17 cellular contexts compared by ENCODE assay signal in genomic region chr13:62710766-62711165, GRCh38.
"Had no signal": no experiment of that assay in that cellular context is flagged by ENCODE, and none has a peak within 500 bp of the region (broad histone marks: within the 10 kb centered on the region; RNA-seq: fewer than 3 reads in every experiment).

No MANE protein-coding gene starts in this region.

- H2AFZ ChIP-seq: hepatocyte had no signal

- ATAC-seq: activated CD8-positive, alpha-beta T cell treated with anti-CD3 and anti-CD28 coated beads for 36 hours; body of pancreas; left cardiac atrium; naive thymus-derived CD4-positive, alpha-beta T cell; pancreas; right lobe of liver; stimulated activated effector memory CD8-positive, alpha-beta T cell treated with anti-CD3 and anti-CD28 coated beads, Interleukin-12 subunit alpha, Interleukin-12 subunit beta, amount 100 ng/mL, for 72 hours had no signal

- H3K36me3 ChIP-seq: pancreas, right lobe of liver had no signal

- H3K4me1 Mint-ChIP-seq: activated CD4-positive, alpha-beta T cell treated with anti-CD3 and anti-CD28 coated beads, Interleukin-2, amount 10 ng/mL, durations not matched to agents 24 days and 14 days; naive thymus-derived CD4-positive, alpha-beta T cell; stimulated activated effector memory CD8-positive, alpha-beta T cell treated with anti-CD3 and anti-CD28 coated beads, Interleukin-12 subunit alpha, Interleukin-12 subunit beta, amount 100 ng/mL, for 72 hours had no signal

- H3K4me3 ChIP-seq: body of pancreas, hepatocyte, pancreas, right lobe of liver, smooth muscle cell had no signal

- H3K4me2 ChIP-seq: hepatocyte, smooth muscle cell had no signal

- H3K36me3 Mint-ChIP-seq: naive thymus-derived CD4-positive, alpha-beta T cell; stimulated activated effector memory CD8-positive, alpha-beta T cell treated with anti-CD3 and anti-CD28 coated beads, Interleukin-12 subunit alpha, Interleukin-12 subunit beta, amount 100 ng/mL, for 72 hours had no signal

- H3K27me3 ChIP-seq: body of pancreas, hepatocyte, pancreas, right lobe of liver had no signal

- H3K27ac Mint-ChIP-seq: activated CD4-positive, alpha-beta T cell treated with anti-CD3 and anti-CD28 coated beads, Interleukin-2, amount 10 ng/mL, durations not matched to agents 24 days and 14 days; activated CD8-positive, alpha-beta T cell treated with anti-CD3 and anti-CD28 coated beads for 36 hours; activated T-helper 2 cell treated with anti-CD3 and anti-CD28 coated beads, Interferon-gamma antibody, Interleukin-2, Interleukin-4, amounts not matched to agents 10 μg/mL and 5 μg/mL and 100 μg/mL, durations not matched to agents 14 hours and 24 hours and 36 hours; naive thymus-derived CD4-positive, alpha-beta T cell; stimulated activated effector memory CD8-positive, alpha-beta T cell treated with anti-CD3 and anti-CD28 coated beads, Interleukin-12 subunit alpha, Interleukin-12 subunit beta, amount 100 ng/mL, for 72 hours had no signal

- H3K9me3 ChIP-seq: body of pancreas, pancreas, right lobe of liver had no signal

- H3K4me3 Mint-ChIP-seq: activated CD4-positive, alpha-beta T cell treated with anti-CD3 and anti-CD28 coated beads, Interleukin-2, amount 10 ng/mL, durations not matched to agents 24 days and 14 days; activated CD8-positive, alpha-beta T cell treated with anti-CD3 and anti-CD28 coated beads for 36 hours; naive thymus-derived CD4-positive, alpha-beta T cell; stimulated activated effector memory CD8-positive, alpha-beta T cell treated with anti-CD3 and anti-CD28 coated beads, Interleukin-12 subunit alpha, Interleukin-12 subunit beta, amount 100 ng/mL, for 72 hours had no signal

- H3K27ac ChIP-seq: body of pancreas, hepatocyte, pancreas, right lobe of liver had no signal

- H3K27me3 Mint-ChIP-seq: activated CD4-positive, alpha-beta T cell treated with anti-CD3 and anti-CD28 coated beads, Interleukin-2, amount 10 ng/mL, durations not matched to agents 24 days and 14 days; activated CD8-positive, alpha-beta T cell treated with anti-CD3 and anti-CD28 coated beads for 36 hours; naive thymus-derived CD4-positive, alpha-beta T cell had no signal

- DNase-seq: activated CD4-positive, alpha-beta T cell treated with anti-CD3 and anti-CD28 coated beads, Interleukin-2, amount 10 ng/mL, durations not matched to agents 24 days and 14 days; activated CD8-positive, alpha-beta T cell treated with anti-CD3 and anti-CD28 coated beads for 36 hours; activated naive CD4-positive, alpha-beta T cell treated with Interleukin-2 at 50 U/mL for 16 hours; activated T-cell treated with anti-CD3 and anti-CD28 coated beads, Interleukin-2, amount 50 U/mL, for 1 hour; body of pancreas; dermis blood vessel endothelial cell; effector memory CD4-positive, alpha-beta T cell; left cardiac atrium; mesendoderm; naive thymus-derived CD4-positive, alpha-beta T cell; pancreas; right lobe of liver; stimulated activated CD4-positive, alpha-beta T cell treated with anti-CD3 and anti-CD28 coated beads, Interleukin-4, amount 100 ng/mL, for 1 hour had no signal

- H3K79me2 ChIP-seq: hepatocyte had no signal

- H3K4me1 ChIP-seq: body of pancreas, pancreas, right lobe of liver had no signal
